ENCODE assay signal across 1 cellular context in the genomic region with DNA sequence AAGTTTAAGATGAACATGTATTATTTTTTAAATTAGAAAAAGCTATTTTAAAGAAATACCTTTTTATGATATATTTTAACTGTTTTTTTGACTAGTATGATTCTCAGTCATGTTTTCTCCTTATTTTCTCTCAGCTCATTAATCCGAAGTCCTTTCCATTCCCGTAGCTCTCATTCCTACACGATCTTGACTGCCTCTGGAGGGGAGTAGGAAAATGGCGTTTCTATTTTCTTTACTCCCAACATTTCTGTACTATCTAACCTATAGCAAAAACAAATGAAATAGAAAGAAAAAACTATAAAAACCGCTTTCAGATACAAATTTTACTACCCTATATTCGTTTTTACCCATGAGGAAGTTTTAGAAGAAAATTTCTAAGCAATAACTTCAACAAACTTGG.
TF ChIP-seq lines count a peak whose summit lies in the region.

No MANE protein-coding gene starts in this region.

TF ChIP-seq in GM23338, 12 proteins besides CTCF, POLR2A, EP300 and RAD21 (continued from another document):
- TF ChIP-seq, protein P1, sequence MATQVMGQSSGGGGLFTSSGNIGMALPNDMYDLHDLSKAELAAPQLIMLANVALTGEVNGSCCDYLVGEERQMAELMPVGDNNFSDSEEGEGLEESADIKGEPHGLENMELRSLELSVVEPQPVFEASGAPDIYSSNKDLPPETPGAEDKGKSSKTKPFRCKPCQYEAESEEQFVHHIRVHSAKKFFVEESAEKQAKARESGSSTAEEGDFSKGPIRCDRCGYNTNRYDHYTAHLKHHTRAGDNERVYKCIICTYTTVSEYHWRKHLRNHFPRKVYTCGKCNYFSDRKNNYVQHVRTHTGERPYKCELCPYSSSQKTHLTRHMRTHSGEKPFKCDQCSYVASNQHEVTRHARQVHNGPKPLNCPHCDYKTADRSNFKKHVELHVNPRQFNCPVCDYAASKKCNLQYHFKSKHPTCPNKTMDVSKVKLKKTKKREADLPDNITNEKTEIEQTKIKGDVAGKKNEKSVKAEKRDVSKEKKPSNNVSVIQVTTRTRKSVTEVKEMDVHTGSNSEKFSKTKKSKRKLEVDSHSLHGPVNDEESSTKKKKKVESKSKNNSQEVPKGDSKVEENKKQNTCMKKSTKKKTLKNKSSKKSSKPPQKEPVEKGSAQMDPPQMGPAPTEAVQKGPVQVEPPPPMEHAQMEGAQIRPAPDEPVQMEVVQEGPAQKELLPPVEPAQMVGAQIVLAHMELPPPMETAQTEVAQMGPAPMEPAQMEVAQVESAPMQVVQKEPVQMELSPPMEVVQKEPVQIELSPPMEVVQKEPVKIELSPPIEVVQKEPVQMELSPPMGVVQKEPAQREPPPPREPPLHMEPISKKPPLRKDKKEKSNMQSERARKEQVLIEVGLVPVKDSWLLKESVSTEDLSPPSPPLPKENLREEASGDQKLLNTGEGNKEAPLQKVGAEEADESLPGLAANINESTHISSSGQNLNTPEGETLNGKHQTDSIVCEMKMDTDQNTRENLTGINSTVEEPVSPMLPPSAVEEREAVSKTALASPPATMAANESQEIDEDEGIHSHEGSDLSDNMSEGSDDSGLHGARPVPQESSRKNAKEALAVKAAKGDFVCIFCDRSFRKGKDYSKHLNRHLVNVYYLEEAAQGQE (IDR thresholded peaks at IDR 0.05; ENCODE audit: unreplicated experiment): no peak
- TF ChIP-seq CREB1 (CRISPR knock-in tag; IDR thresholded peaks at IDR 0.05; ENCODE audit: low read depth): no peak
- no peak for TF ChIP-seq EZH2 (IDR thresholded peaks at IDR 0.05; ENCODE audit: low read depth, unreplicated experiment)
- no peak for TF ChIP-seq ZNF114 (CRISPR knock-in tag; IDR thresholded peaks at IDR 0.05)
- TF ChIP-seq NANOG (IDR thresholded peaks at IDR 0.05; ENCODE audit: borderline replicate concordance): no peak
- TF ChIP-seq JUNB (IDR thresholded peaks at IDR 0.05; ENCODE audit: unreplicated experiment): no peak
- TF ChIP-seq ZNF331 (CRISPR knock-in tag; IDR thresholded peaks at IDR 0.05; ENCODE audit: low read depth): no peak
- TF ChIP-seq, protein P2, sequence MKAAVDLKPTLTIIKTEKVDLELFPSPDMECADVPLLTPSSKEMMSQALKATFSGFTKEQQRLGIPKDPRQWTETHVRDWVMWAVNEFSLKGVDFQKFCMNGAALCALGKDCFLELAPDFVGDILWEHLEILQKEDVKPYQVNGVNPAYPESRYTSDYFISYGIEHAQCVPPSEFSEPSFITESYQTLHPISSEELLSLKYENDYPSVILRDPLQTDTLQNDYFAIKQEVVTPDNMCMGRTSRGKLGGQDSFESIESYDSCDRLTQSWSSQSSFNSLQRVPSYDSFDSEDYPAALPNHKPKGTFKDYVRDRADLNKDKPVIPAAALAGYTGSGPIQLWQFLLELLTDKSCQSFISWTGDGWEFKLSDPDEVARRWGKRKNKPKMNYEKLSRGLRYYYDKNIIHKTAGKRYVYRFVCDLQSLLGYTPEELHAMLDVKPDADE (IDR thresholded peaks at IDR 0.05): no peak
TF ChIP-seq in GM23338: peak in this region for 0.
